In genomic region chr5:42985129-42986037, GRCh38 we compare ENCODE assay signal across 1 cellular context.
TF ChIP-seq lines count a peak whose summit lies in the region.

No MANE protein-coding gene starts in this region.

TF ChIP-seq in A549, 52 proteins besides CTCF, POLR2A, EP300 and RAD21 (continued from another document):
- no peak for TF ChIP-seq ZC3H11A (IDR thresholded peaks at IDR 0.05)
- no peak for TF ChIP-seq HES2 (IDR thresholded peaks at IDR 0.05)
- TF ChIP-seq CEBPB (IDR thresholded peaks at IDR 0.05) = peak; percentile 46 to 55; a peak in 2 of 4 replicates
- no peak for TF ChIP-seq CBX8 (IDR thresholded peaks at IDR 0.05)
- TF ChIP-seq E2F6 (IDR thresholded peaks at IDR 0.05; ENCODE audit: borderline replicate concordance, low read depth) = no peak
- no peak for TF ChIP-seq REST (IDR thresholded peaks at IDR 0.05)
- no peak for TF ChIP-seq NFE2L2 (conservative IDR thresholded peaks at IDR 0.05; ENCODE audit: low read length)
- TF ChIP-seq SMC3 (IDR thresholded peaks at IDR 0.05) = no peak
- TF ChIP-seq BCL3 (IDR thresholded peaks at IDR 0.05) = 0 out of 3 replicates have a peak, but pooled peaks have one; percentile 50
- no peak for TF ChIP-seq HOXA7 (CRISPR knock-in tag; IDR thresholded peaks at IDR 0.05)
- no peak for TF ChIP-seq TP53 (CRISPR knock-in tag; IDR thresholded peaks at IDR 0.05)
- TF ChIP-seq MYC (IDR thresholded peaks at IDR 0.05; ENCODE audit: borderline replicate concordance, low read length) = no peak
- TF ChIP-seq PHF8 (IDR thresholded peaks at IDR 0.05; ENCODE audit: borderline replicate concordance, low read depth) = no peak
- TF ChIP-seq ZNF302 (CRISPR knock-in tag; IDR thresholded peaks at IDR 0.05) = no peak
- TF ChIP-seq HOXB13 (CRISPR knock-in tag; IDR thresholded peaks at IDR 0.05; ENCODE audit: low read depth) = no peak
- peak; percentile 83 for TF ChIP-seq MAFK (IDR thresholded peaks at IDR 0.05; ENCODE audit: partially characterized antibody)
- no peak for TF ChIP-seq NPAS2 (CRISPR knock-in tag; IDR thresholded peaks at IDR 0.05; ENCODE audit: borderline replicate concordance)
